Comparison of ENCODE assay signal across 1 cellular context in genomic region chr10:119028900-119029612, GRCh38.
TF ChIP-seq lines count a peak whose summit lies in the region.

No MANE protein-coding gene starts in this region.

TF ChIP-seq in WTC11, 78 proteins besides CTCF, POLR2A, EP300 and RAD21 (continued from another document):
- TF ChIP-seq ZBTB43 (CRISPR knock-in tag; IDR thresholded peaks at IDR 0.05): no peak
- TF ChIP-seq NFATC4 (CRISPR knock-in tag; IDR thresholded peaks at IDR 0.05): no peak
